In genomic region chr2:63053889-63054725, GRCh38 we compare ENCODE assay signal across 10 cellular contexts. TPM values are rescaled to one million over a fixed set of nuclear protein-coding genes. Genes with fewer than 3 reads are reported as not detected.
DNase-seq lines count a peak whose midpoint lies in the region; ATAC-seq and TF ChIP-seq lines count a peak whose summit lies in the region.
"Had no signal": no experiment of that assay in that cellular context is flagged by ENCODE, and none has a peak within 500 bp of the region (broad histone marks: within the 10 kb centered on the region; RNA-seq: fewer than 3 reads in every experiment).

No MANE protein-coding gene starts in this region.

- peak; percentile 66 for TF ChIP-seq CTCF in GM10266 (IDR thresholded peaks at IDR 0.05; ENCODE audit: control insufficient read depth, insufficient read depth, low read depth, missing control alignments)
- no peak for TF ChIP-seq CTCF in WERI-Rb-1 (IDR thresholded peaks at IDR 0.05; ENCODE audit: low read depth, low read length)
- peak; percentile 11 for TF ChIP-seq CTCF in fibroblast of mammary gland (conservative IDR thresholded peaks at IDR 0.05; ENCODE audit: control insufficient read depth, insufficient read depth, low read depth, low read length)
- TF ChIP-seq CTCF in retinal pigment epithelial cell (conservative IDR thresholded peaks at IDR 0.05; ENCODE audit: low read depth, low read length), result peak; percentile 65
- no peak for TF ChIP-seq CTCF in tibial nerve (IDR thresholded peaks at IDR 0.05)

- peaks cover 0 to 75% (median 40%) of the 10 kb centered on the region in 4 donors for H3K4me1 ChIP-seq in tibial nerve

- 20 to 22% methylated on average over 40 to 51 of the region's 51 CpGs for WGBS in tibial nerve, 2 donors

- no peak overlapping the region for H3K27ac ChIP-seq in WERI-Rb-1
- H3K27ac ChIP-seq in tibial nerve, result no peak overlapping the region
- H3K27ac ChIP-seq: adrenal gland had no signal

- H3K4me3 ChIP-seq in WERI-Rb-1 (ENCODE audit: low read depth, low read length) (no peak overlapping the region), fibroblast of mammary gland (ENCODE audit: control insufficient read depth, low read depth, low read length) (no peak overlapping the region), retinal pigment epithelial cell (ENCODE audit: low read length) (peak overlapping the region; percentile 91), tibial nerve (peak overlapping the region in 1 of 4 donors; percentile 33)
- H3K4me3 ChIP-seq: adrenal gland had no signal

- peaks cover 77% of the 10 kb centered on the region for H3K27me3 ChIP-seq in WERI-Rb-1 (ENCODE audit: insufficient read depth, low read depth, severe bottlenecking)
- peaks cover 3 to 96% of the 10 kb centered on the region in 2 donors for H3K27me3 ChIP-seq in tibial nerve

- H3K9me3 ChIP-seq in WERI-Rb-1 (ENCODE audit: severe bottlenecking), result peaks cover 5% of the 10 kb centered on the region
- H3K9me3 ChIP-seq in tibial nerve, result peaks cover 0 to 33% (median 0%) of the 10 kb centered on the region in 4 donors
- H3K9me3 ChIP-seq: adrenal gland had no signal

- peak; percentile 74 for DNase-seq in GM10266 (ENCODE audit: extremely low spot score)
- peak; percentile 10 for DNase-seq in WERI-Rb-1
- DNase-seq in fibroblast of mammary gland (ENCODE audit: low read depth), result no peak
- DNase-seq in retinal pigment epithelial cell (ENCODE audit: low read depth), result no peak
- DNase-seq in dedifferentiated amniotic fluid mesenchymal stem cell (ENCODE audit: extremely low spot score), result no peak
- no peak for DNase-seq in tibial nerve (ENCODE audit: low spot score in 2 of 2)
- DNase-seq in NCI-H2029 (lab: John Stamatoyannopoulos, UW), result no peak
- DNase-seq: adrenal gland, NCI-H226 had no signal

- TF ChIP-seq EP300 in tibial nerve (IDR thresholded peaks at IDR 0.05), result no peak

- ATAC-seq in HG03520 (IDR thresholded peaks at IDR 0.05; ENCODE audit: unreplicated experiment), result no peak

- H3K36me3 ChIP-seq in WERI-Rb-1 (no peaks in the 10 kb centered on the region), tibial nerve (peaks cover 0 to 11% (median 0%) of the 10 kb centered on the region in 3 donors)
- H3K36me3 ChIP-seq: adrenal gland had no signal

- TF ChIP-seq POLR2A in tibial nerve (IDR thresholded peaks at IDR 0.05), result no peak

RNA-seq across cellular contexts. Expression of gene OTX1, which starts 3.5 kb away (rescaled TPM):
- not detected for total RNA-seq in tibial nerve
- total RNA-seq: adrenal gland had no signal

Comparison
In these comparisons a context has a peak if more than half of its experiments do, and no peak if none do; other contexts are left out.
1. DNase-seq: peak in GM10266 (single experiment) and WERI-Rb-1 (single experiment); none in fibroblast of mammary gland (single experiment), retinal pigment epithelial cell (single experiment), dedifferentiated amniotic fluid mesenchymal stem cell (single experiment), tibial nerve (0 of 2) and NCI-H2029 (single experiment).
2. CTCF ChIP-seq: peak in GM10266 (single experiment), fibroblast of mammary gland (single experiment) and retinal pigment epithelial cell (single experiment); none in WERI-Rb-1 (single experiment) and tibial nerve (0 of 5).